1 cellular context compared by ENCODE assay signal in genomic region chr16:69754143-69754468, GRCh38.
TF ChIP-seq lines count a peak whose summit lies in the region.

No MANE protein-coding gene starts in this region.

TF ChIP-seq in liver, 16 proteins besides CTCF, POLR2A, EP300 and RAD21 (continued from another document):
- TF ChIP-seq REST (IDR thresholded peaks at IDR 0.05): no peak
- no peak for TF ChIP-seq MAX (IDR thresholded peaks at IDR 0.05)
- TF ChIP-seq RXRA (IDR thresholded peaks at IDR 0.05): no peak
- TF ChIP-seq NR2F2 (IDR thresholded peaks at IDR 0.05): no peak
